Comparison of ENCODE assay signal across 8 cellular contexts in the genomic region with DNA sequence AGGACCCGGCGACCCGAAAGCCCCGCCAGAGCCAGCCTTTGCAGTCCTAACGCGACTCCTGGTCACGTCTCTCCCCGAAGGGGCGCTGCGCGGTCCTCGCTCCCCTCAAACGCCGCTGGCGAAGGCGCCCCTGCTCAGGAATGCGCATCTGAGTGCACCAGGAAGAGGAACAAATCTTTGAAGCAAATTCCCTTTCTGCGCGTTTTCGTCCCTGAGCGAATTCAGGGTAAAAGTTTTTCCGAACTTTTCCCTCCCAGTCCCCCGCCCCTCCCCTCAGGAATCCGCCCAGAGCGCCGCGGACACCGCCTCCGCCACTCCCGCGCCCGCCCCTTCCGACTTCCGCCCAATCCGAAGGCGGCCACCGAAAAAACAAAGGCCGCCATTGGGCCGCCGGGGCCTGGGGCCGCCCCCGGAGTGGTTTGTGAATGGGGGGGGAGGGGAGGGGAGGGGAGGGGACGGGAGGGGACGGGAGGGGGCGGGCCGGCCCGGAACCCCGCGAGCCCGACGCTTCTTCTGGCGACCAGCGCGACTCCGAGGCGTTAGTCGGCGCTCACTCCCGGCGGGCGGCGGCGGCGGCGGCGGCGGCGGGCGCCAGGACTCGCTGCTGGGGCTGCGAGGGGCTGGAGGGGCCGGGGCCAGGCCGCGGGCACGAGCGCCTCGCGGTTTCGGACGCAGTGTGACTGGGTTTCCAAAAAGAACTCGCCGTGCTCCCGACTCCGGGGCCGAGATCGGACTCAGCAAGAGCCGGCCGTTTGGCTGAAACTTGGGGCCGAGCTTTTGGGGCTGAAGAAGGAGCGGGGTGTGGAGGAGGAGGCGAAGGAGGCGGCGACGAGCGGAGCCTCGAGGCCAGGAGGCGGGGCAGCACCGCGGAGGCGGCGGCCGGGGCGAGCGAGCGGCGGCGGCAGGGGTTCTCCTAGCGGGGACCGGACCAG. TPM values are rescaled to one million over a fixed set of nuclear protein-coding genes. Genes with fewer than 3 reads are reported as not detected.
A peak's percentile ranks its signal among the peaks of the same experiment; 100 is the strongest.
DNase-seq lines count a peak whose midpoint lies in the region; ATAC-seq and TF ChIP-seq lines count a peak whose summit lies in the region.

A gene (plus strand): TSS at position 539 of the 932 bp plus-strand sequence. CDS start 793 bp downstream, outside the sequence.

- POLR2A ChIA-PET in activated B cell treated with CpG ODN at 0.5 μM for 24 hours (lab: Charles Lee) = no interaction called here

- peaks cover 0 to 66% (median 52%) of the 10 kb centered on the region in 7 donors for H3K27me3 ChIP-seq in spleen (replicated peaks in 1 of 7)

- no peaks in the 10 kb centered on the region for H3K36me3 Mint-ChIP-seq in activated B cell treated with CpG ODN at 0.5 μM for 24 hours (ENCODE audit: low read depth)

- ATAC-seq in HG02884 (IDR thresholded peaks at IDR 0.05; ENCODE audit: unreplicated experiment) (peak; percentile 75), activated B cell treated with CpG ODN at 0.5 μM for 24 hours (ENCODE audit: low read depth) (peak; percentile 87)

- peak in 1 of 3 donors; percentile 36 for TF ChIP-seq POLR2A in spleen (IDR thresholded peaks at IDR 0.05)

- H3K4me1 ChIP-seq in spleen = peaks cover 12 to 37% (median 29%) of the 10 kb centered on the region in 6 donors

- H3K27me3 Mint-ChIP-seq in activated B cell treated with CpG ODN at 0.5 μM for 24 hours = peaks cover 17% of the 10 kb centered on the region

- TF ChIP-seq CTCF in activated B cell treated with CpG ODN at 0.5 μM for 24 hours (IDR thresholded peaks at IDR 0.05) = no peak
- peak in 2 of 11 experiments; percentile 7 to 17 for TF ChIP-seq CTCF in spleen (IDR thresholded peaks at IDR 0.05 in 8 of 11, conservative IDR thresholded peaks at IDR 0.05 in 3 of 11)

- peak within 1 kb of the TSS; percentile 64 to 96 (median 82) for H3K4me3 ChIP-seq in spleen

- peak within 1 kb of the TSS; percentile 14 for H3K27ac Mint-ChIP-seq in activated B cell treated with CpG ODN at 0.5 μM for 24 hours

- WGBS in spleen, 5 donors = 0 to 1% (median 0%) methylated on average over 62 to 109 of the region's 109 CpGs

- peak within 1 kb of the TSS; percentile 86 for H3K4me3 Mint-ChIP-seq in activated B cell treated with CpG ODN at 0.5 μM for 24 hours

- CTCF ChIA-PET in activated B cell treated with CpG ODN at 0.5 μM for 24 hours (lab: Charles Lee) = no interaction called here

- no peaks in the 10 kb centered on the region for H3K36me3 ChIP-seq in spleen

- H3K27ac ChIP-seq in caudate nucleus (ENCODE audit: low read depth, low read length) = peak within 1 kb of the TSS; percentile 90
- H3K27ac ChIP-seq in spleen = peak within 1 kb of the TSS; percentile 44 to 84 (median 82)

- no peaks in the 10 kb centered on the region for H3K9me3 Mint-ChIP-seq in activated B cell treated with CpG ODN at 0.5 μM for 24 hours

- intact Hi-C loops in activated B cell treated with CpG ODN at 0.5 μM for 24 hours (cut with micrococcal nuclease) = loop anchor here (1.0 to 10.0 kb wide), 12 partner anchors 29 to 1506 kb away; a partner anchor contains a TSS
- intact Hi-C loops in spleen (cut with DNase I; ENCODE audit: low total_unique reads) = no loop called here

- H3K4me1 Mint-ChIP-seq in activated B cell treated with CpG ODN at 0.5 μM for 24 hours = peaks cover 12% of the 10 kb centered on the region

- DNase-seq in NCI-H2081 (lab: John Stamatoyannopoulos, UW) (peak; percentile 56 to 79), NCI-H2081 treated with DMSO at 0.1 percent for 48 hours (lab: John Stamatoyannopoulos, UW) (no peak), NCI-H2107 (lab: John Stamatoyannopoulos, UW) (peak; percentile 30), activated B cell treated with CpG ODN at 0.5 μM for 24 hours (peak; percentile 79), caudate nucleus (lab: John Stamatoyannopoulos, UW) (peak in 59 of 61 donors; percentile 26 to 94 (median 67)), iris pigment epithelial cell (ENCODE audit: low read depth) (peak; percentile 95), spleen (peak; percentile 95)

- no peaks in the 10 kb centered on the region for H3K9me3 ChIP-seq in spleen

RNA-seq across cellular contexts. Expression of the gene that starts here (rescaled TPM):
- total RNA-seq in activated B cell treated with CpG ODN at 0.5 μM for 24 hours (0.33 and 0.37 TPM in 2 replicates), spleen (1 to 10 TPM; 1.8 to 4.4 (median 2.8) TPM)
- polyA plus RNA-seq in spleen = 1 to 10 TPM in 2 of 3 donors, under 1 TPM in 1; 0.87 to 1.8 (median 1.4) TPM

Comparison
In these comparisons a context has a peak if more than half of its experiments do, and no peak if none do; other contexts are left out.
1. Peak in DNase-seq and ATAC-seq in activated B cell treated with CpG ODN at 0.5 μM for 24 hours; RNA of the gene not detected or under 1 TPM.